ENCODE assay signal across 8 cellular contexts in genomic region chr11:61917357-61918109, GRCh38. TPM values are rescaled to one million over a fixed set of nuclear protein-coding genes. Genes with fewer than 3 reads are reported as not detected.
DNase-seq lines count a peak whose midpoint lies in the region; ATAC-seq and TF ChIP-seq lines count a peak whose summit lies in the region.

Gene RAB3IL1, minus strand, starts transcription at chr11:61917566. Its CDS starts 199 bp downstream, at chr11:61917367.

- peak; percentile 5 for ATAC-seq in stimulated activated memory B cell treated with anti-CD40 and anti-IgM and Interleukin-4, amounts not matched to agents 10 μg/mL and 1 μg/mL and 100 μg/mL, for 72 hours

- no peaks in the 10 kb centered on the region for H3K9me3 Mint-ChIP-seq in stimulated activated memory B cell treated with anti-CD40 and anti-IgM and Interleukin-4, amounts not matched to agents 10 μg/mL and 1 μg/mL and 100 μg/mL, for 72 hours

- TF ChIP-seq CTCF in Peyer's patch (IDR thresholded peaks at IDR 0.05): no peak
- no peak for TF ChIP-seq CTCF in coronary artery (IDR thresholded peaks at IDR 0.05)

- H3K4me3 ChIP-seq in Peyer's patch (peak within 1 kb of the TSS; percentile 45 to 75 (median 61)), coronary artery (peak within 1 kb of the TSS; percentile 90)

- H3K4me1 Mint-ChIP-seq in stimulated activated memory B cell treated with anti-CD40 and anti-IgM and Interleukin-4, amounts not matched to agents 10 μg/mL and 1 μg/mL and 100 μg/mL, for 72 hours: peaks cover 18% of the 10 kb centered on the region

- H3K4me3 Mint-ChIP-seq in stimulated activated memory B cell treated with anti-CD40 and anti-IgM and Interleukin-4, amounts not matched to agents 10 μg/mL and 1 μg/mL and 100 μg/mL, for 72 hours: peak within 1 kb of the TSS; percentile 65

- TF ChIP-seq POLR2A in Peyer's patch (IDR thresholded peaks at IDR 0.05): no peak

- H3K27ac ChIP-seq in Peyer's patch: peak within 1 kb of the TSS; percentile 40 to 75 (median 64)
- H3K27ac ChIP-seq in coronary artery: peak within 1 kb of the TSS; percentile 58 to 91

- H3K36me3 Mint-ChIP-seq in stimulated activated memory B cell treated with anti-CD40 and anti-IgM and Interleukin-4, amounts not matched to agents 10 μg/mL and 1 μg/mL and 100 μg/mL, for 72 hours: no peaks in the 10 kb centered on the region

- no peaks in the 10 kb centered on the region for H3K9me3 ChIP-seq in Peyer's patch

- peaks cover 0 to 5% of the 10 kb centered on the region in 2 donors for H3K27me3 ChIP-seq in Peyer's patch

- DNase-seq in NCI-H2227 (lab: John Stamatoyannopoulos, UW; ENCODE audit: unreplicated experiment): peak; percentile 60
- DNase-seq in NCI-H2227 treated with DMSO at 0.1 percent for 48 hours (lab: John Stamatoyannopoulos, UW): no peak
- DNase-seq in Peyer's patch: peak in 2 of 3 donors; percentile 67 to 74
- DNase-seq in coronary artery (ENCODE audit: low spot score): peak; percentile 77
- peak; percentile 84 for DNase-seq in left kidney (ENCODE audit: low read depth, low spot score)
- no peak for DNase-seq in NCI-H446 treated with DMSO at 0.1 percent for 48 hours (lab: John Stamatoyannopoulos, UW)
- no peak for DNase-seq in NCI-H526 treated with DMSO at 0.1 percent for 48 hours (lab: John Stamatoyannopoulos, UW)

- H3K4me1 ChIP-seq in Peyer's patch: peaks cover 0 to 8% (median 3%) of the 10 kb centered on the region in 4 donors

- peaks cover 83% of the 10 kb centered on the region for H3K27me3 Mint-ChIP-seq in stimulated activated memory B cell treated with anti-CD40 and anti-IgM and Interleukin-4, amounts not matched to agents 10 μg/mL and 1 μg/mL and 100 μg/mL, for 72 hours

- H3K27ac Mint-ChIP-seq in stimulated activated memory B cell treated with anti-CD40 and anti-IgM and Interleukin-4, amounts not matched to agents 10 μg/mL and 1 μg/mL and 100 μg/mL, for 72 hours: no peak within 1 kb of the TSS

- no peaks in the 10 kb centered on the region for H3K36me3 ChIP-seq in Peyer's patch

RNA-seq across cellular contexts. Expression of gene RAB3IL1, which starts in this region (rescaled TPM):
- total RNA-seq in Peyer's patch: 10 to 100 TPM in 1 of 4 donors, 1 to 10 TPM in 3; 1.1 to 28.1 (median 5.7) TPM

Comparison
In these comparisons a context has a peak if more than half of its experiments do, and no peak if none do; other contexts are left out.
1. DNase-seq: peak in NCI-H2227 (single experiment), Peyer's patch (2 of 3), coronary artery (single experiment) and left kidney (single experiment); none in NCI-H2227 treated with DMSO at 0.1 percent for 48 hours (single experiment), NCI-H446 treated with DMSO at 0.1 percent for 48 hours (single experiment) and NCI-H526 treated with DMSO at 0.1 percent for 48 hours (single experiment).